Comparison of ENCODE assay signal across 8 cellular contexts in genomic region chr17:1365445-1366039, GRCh38. TPM values are rescaled to one million over a fixed set of nuclear protein-coding genes. Genes with fewer than 3 reads are reported as not detected.
DNase-seq lines count a peak whose midpoint lies in the region; ATAC-seq and TF ChIP-seq lines count a peak whose summit lies in the region.

No MANE protein-coding gene starts in this region.

- peaks cover 17 to 27% of the 10 kb centered on the region in 2 donors for H3K36me3 Mint-ChIP-seq in CD14-positive monocyte

- H3K9me3 Mint-ChIP-seq in CD14-positive monocyte: no peaks in the 10 kb centered on the region

- H3K4me1 Mint-ChIP-seq in CD14-positive monocyte: peaks cover 64% of the 10 kb centered on the region

- DNase-seq in CD14-positive monocyte (ENCODE audit: low spot score) (peak; percentile 62), NCI-H748 treated with DMSO at 0.1 percent for 48 hours (lab: John Stamatoyannopoulos, UW) (peak; percentile 82), lung microvascular endothelial cell (ENCODE audit: low read depth in 2 of 2) (peak; percentile 83 to 85)
- peak; percentile 32 to 39 for DNase-seq in activated CD4-positive, alpha-beta T cell treated with anti-CD3 and anti-CD28 coated beads, Interleukin-2, amount 50 U/mL, for 4 hours
- peak; percentile 31 to 55 (median 44) for DNase-seq in effector memory CD4-positive, alpha-beta T cell
- DNase-seq in stimulated activated CD8-positive, alpha-beta memory T cell treated with anti-CD3 and anti-CD28 coated beads, Interleukin-7, amount 100 ng/mL, for 4 hours (ENCODE audit: low read depth in 2 of 2): peak; percentile 30 to 36

- peak overlapping the region in 2 of 7 donors; percentile 26 to 70 for H3K27ac Mint-ChIP-seq in CD14-positive monocyte

- no peak overlapping the region for H3K4me3 Mint-ChIP-seq in CD14-positive monocyte

- H3K4me1 ChIP-seq in effector memory CD4-positive, alpha-beta T cell (ENCODE audit: control insufficient read depth, insufficient read depth, low read length, poor library complexity, severe bottlenecking): peaks cover 23% of the 10 kb centered on the region

- H3K27me3 Mint-ChIP-seq in CD14-positive monocyte (ENCODE audit: low read depth in 3 of 3): peaks cover 0 to 2% (median 0%) of the 10 kb centered on the region in 3 donors

- intact Hi-C loops in CD14-positive monocyte (cut with micrococcal nuclease): loop anchor here (2.0 to 10.0 kb wide), 4 partner anchors 37 to 279 kb away; partner anchors contain the start of genes CRK (in 1 of the 2), RILP (in 1 of the 2), SCARF1 (in 1 of the 2) and YWHAE (in 1 of the 2)

- H3K4me3 ChIP-seq in effector memory CD4-positive, alpha-beta T cell (ENCODE audit: insufficient read depth, low read depth, low read length, poor library complexity, severe bottlenecking): no peak overlapping the region

- H3K9me3 ChIP-seq in effector memory CD4-positive, alpha-beta T cell (ENCODE audit: control insufficient read depth, low read length): no peaks in the 10 kb centered on the region

- H3K27ac ChIP-seq in effector memory CD4-positive, alpha-beta T cell (ENCODE audit: insufficient read depth, low read length, poor library complexity, severe bottlenecking): peak overlapping the region; percentile 6

- ATAC-seq in HG03354 (IDR thresholded peaks at IDR 0.05; ENCODE audit: poor library complexity, severe bottlenecking, unreplicated experiment) (peak; percentile 44), GM19463 (IDR thresholded peaks at IDR 0.05; ENCODE audit: unreplicated experiment) (no peak)

- H3K36me3 ChIP-seq in effector memory CD4-positive, alpha-beta T cell (ENCODE audit: control insufficient read depth, insufficient read depth, low read length): peaks cover 9% of the 10 kb centered on the region

- peak; percentile 85 for TF ChIP-seq CTCF in CD14-positive monocyte (IDR thresholded peaks at IDR 0.05)

- no peaks in the 10 kb centered on the region for H3K27me3 ChIP-seq in effector memory CD4-positive, alpha-beta T cell (replicated peaks; ENCODE audit: control insufficient read depth, insufficient read depth, low read length, poor library complexity, severe bottlenecking)

RNA-seq across cellular contexts. Expression of gene YWHAE, which starts 34.5 kb away (rescaled TPM):
- polyA plus RNA-seq in CD14-positive monocyte: 100 to 1,000 TPM; 168 to 185 TPM
- 302 and 318 TPM in 2 replicates for total RNA-seq in lung microvascular endothelial cell

Comparison
In these comparisons a context has a peak if more than half of its experiments do, and no peak if none do; other contexts are left out.
1. DNase-seq: peak in every context shown above with its lines; median percentile 84 in lung microvascular endothelial cell; 82 in NCI-H748 treated with DMSO at 0.1 percent for 48 hours; 62 in CD14-positive monocyte; 44 in effector memory CD4-positive, alpha-beta T cell; 36 in activated CD4-positive, alpha-beta T cell treated with anti-CD3 and anti-CD28 coated beads, Interleukin-2, amount 50 U/mL, for 4 hours; 33 in stimulated activated CD8-positive, alpha-beta memory T cell treated with anti-CD3 and anti-CD28 coated beads, Interleukin-7, amount 100 ng/mL, for 4 hours.